8 cellular contexts compared by ENCODE assay signal in the genomic region with DNA sequence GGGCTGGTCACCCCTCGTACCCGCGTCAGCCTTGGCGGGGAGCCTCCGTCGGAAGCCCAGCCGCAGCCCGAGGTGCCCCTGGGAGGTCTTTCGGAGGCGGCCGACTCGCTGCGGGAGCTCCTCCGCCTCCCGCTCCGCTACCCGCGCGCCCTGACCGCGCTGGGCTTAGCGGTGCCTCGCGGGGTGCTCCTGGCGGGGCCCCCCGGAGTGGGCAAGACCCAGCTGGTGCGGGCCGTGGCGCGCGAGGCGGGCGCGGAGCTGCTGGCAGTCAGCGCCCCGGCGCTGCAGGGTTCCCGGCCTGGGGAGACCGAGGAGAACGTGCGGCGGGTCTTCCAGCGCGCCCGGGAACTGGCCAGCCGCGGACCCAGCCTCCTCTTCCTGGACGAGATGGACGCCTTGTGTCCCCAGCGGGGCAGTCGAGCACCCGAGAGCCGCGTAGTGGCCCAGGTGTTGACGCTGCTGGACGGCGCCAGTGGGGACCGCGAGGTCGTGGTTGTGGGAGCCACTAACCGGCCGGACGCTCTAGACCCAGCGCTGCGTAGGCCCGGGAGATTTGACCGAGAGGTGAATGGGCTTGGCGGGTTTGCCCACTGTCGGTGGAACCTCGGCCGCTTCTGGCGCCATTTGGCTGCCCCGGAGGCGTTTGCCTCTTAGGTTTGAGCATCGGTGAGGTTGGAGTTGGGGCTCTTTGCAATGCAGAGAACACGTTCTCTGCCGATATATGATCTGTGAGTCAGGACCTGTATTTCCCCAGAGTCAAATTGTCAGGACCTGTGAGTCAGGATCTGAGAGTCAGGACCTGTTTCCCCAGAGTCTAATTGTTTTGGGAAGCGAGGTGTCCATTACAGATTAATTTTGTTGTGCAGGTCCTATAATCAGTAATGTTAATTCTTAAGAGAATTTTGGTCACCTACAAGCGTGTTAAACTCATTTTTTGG. TPM values are rescaled to one million over a fixed set of nuclear protein-coding genes. Genes with fewer than 3 reads are reported as not detected.
DNase-seq lines count a peak whose midpoint lies in the region; ATAC-seq and TF ChIP-seq lines count a peak whose summit lies in the region.

No MANE protein-coding gene starts in this region.

- POLR2A ChIA-PET in WTC11 (lab: Charles Lee), result interaction anchor here (0.9 to 1.7 kb wide), 6 partner anchors 19 to 240 kb away, joined by 3 to 7 read pairs (median 5); a partner anchor contains a TSS

- CTCF ChIA-PET in WTC11 (lab: Charles Lee), result interaction anchor here (0.7 to 5.2 kb wide), 11 partner anchors 10 to 285 kb away, joined by 3 to 48 read pairs (median 6); a partner anchor contains a TSS

- peaks cover 24% of the 10 kb centered on the region for H3K36me3 Mint-ChIP-seq in WTC11
- H3K36me3 Mint-ChIP-seq in stimulated activated effector memory CD8-positive, alpha-beta T cell treated with anti-CD3 and anti-CD28 coated beads, Interleukin-12 subunit alpha, Interleukin-12 subunit beta, amount 100 ng/mL, for 72 hours, result peaks cover 42% of the 10 kb centered on the region

- in situ Hi-C loops in Caki2 (cut with HindIII; ENCODE audit: low pct_unique_long_range_greater_than_20kb, low sequenced_read_pairs), result no loop called here

- intact Hi-C loops in dorsolateral prefrontal cortex (cut with DNase I), result loop anchor here (1.0 to 10.0 kb wide), 6 partner anchors 52 to 236 kb away; a partner anchor contains a TSS

- H3K9me3 Mint-ChIP-seq in WTC11, result no peaks in the 10 kb centered on the region
- H3K9me3 Mint-ChIP-seq in stimulated activated effector memory CD8-positive, alpha-beta T cell treated with anti-CD3 and anti-CD28 coated beads, Interleukin-12 subunit alpha, Interleukin-12 subunit beta, amount 100 ng/mL, for 72 hours, result no peaks in the 10 kb centered on the region

- TF ChIP-seq CTCF in WTC11 (IDR thresholded peaks at IDR 0.05) (no peak), dorsolateral prefrontal cortex (IDR thresholded peaks at IDR 0.05 in 54 of 56, conservative IDR thresholded peaks at IDR 0.05 in 2 of 56; ENCODE audit: low read depth in 1 of 56, partially characterized antibody in 56 of 56) (no peak)

- H3K27me3 ChIP-seq in dorsolateral prefrontal cortex, result no peaks in the 10 kb centered on the region

- peak; percentile 22 for ATAC-seq in GM21423 (IDR thresholded peaks at IDR 0.05; ENCODE audit: unreplicated experiment)
- no peak for ATAC-seq in WTC11
- ATAC-seq in stimulated activated effector memory CD8-positive, alpha-beta T cell treated with anti-CD3 and anti-CD28 coated beads, Interleukin-12 subunit alpha, Interleukin-12 subunit beta, amount 100 ng/mL, for 72 hours, result peak; percentile 31

- peak overlapping the region; percentile 60 to 99 (median 93) for H3K4me3 ChIP-seq in dorsolateral prefrontal cortex

- H3K27ac Mint-ChIP-seq in WTC11, result no peak overlapping the region
- peak overlapping the region; percentile 95 for H3K27ac Mint-ChIP-seq in stimulated activated effector memory CD8-positive, alpha-beta T cell treated with anti-CD3 and anti-CD28 coated beads, Interleukin-12 subunit alpha, Interleukin-12 subunit beta, amount 100 ng/mL, for 72 hours

- peak overlapping the region; percentile 95 for H3K4me3 Mint-ChIP-seq in WTC11
- H3K4me3 Mint-ChIP-seq in stimulated activated effector memory CD8-positive, alpha-beta T cell treated with anti-CD3 and anti-CD28 coated beads, Interleukin-12 subunit alpha, Interleukin-12 subunit beta, amount 100 ng/mL, for 72 hours, result peak overlapping the region; percentile 86

- peak; percentile 35 for DNase-seq in Caki2 (ENCODE audit: low read depth)
- peak; percentile 39 for DNase-seq in HT1080 (ENCODE audit: low read depth)
- DNase-seq in WTC11 (ENCODE audit: low spot score), result peak; percentile 34
- DNase-seq in dorsolateral prefrontal cortex, result peak in 5 of 10 donors; percentile 12 to 48 (median 34)
- peak; percentile 58 to 63 for DNase-seq in lung microvascular endothelial cell (ENCODE audit: low read depth in 2 of 2)
- peak; percentile 35 to 66 for DNase-seq in stimulated activated effector memory CD8-positive, alpha-beta T cell treated with anti-CD3 and anti-CD28 coated beads, Interleukin-12 subunit alpha, Interleukin-12 subunit beta, amount 100 ng/mL, for 72 hours (ENCODE audit: low spot score in 2 of 2)
- no peak for DNase-seq in GF-D8 (lab: John Stamatoyannopoulos, UW)

- H3K27me3 Mint-ChIP-seq in WTC11 (ENCODE audit: low read depth), result peaks cover 4% of the 10 kb centered on the region; the same call in 1 of the 2 replicates

- H3K27ac ChIP-seq in dorsolateral prefrontal cortex, result peak overlapping the region in 53 of 59 donors; percentile 78 to 98 (median 94)

- peaks cover 18% of the 10 kb centered on the region for H3K4me1 Mint-ChIP-seq in WTC11
- H3K4me1 Mint-ChIP-seq in stimulated activated effector memory CD8-positive, alpha-beta T cell treated with anti-CD3 and anti-CD28 coated beads, Interleukin-12 subunit alpha, Interleukin-12 subunit beta, amount 100 ng/mL, for 72 hours, result peaks cover 19% of the 10 kb centered on the region

TF ChIP-seq in WTC11, 78 proteins besides CTCF, POLR2A, EP300 and RAD21 (continues in another document):
- TF ChIP-seq ZNF317 (CRISPR knock-in tag; IDR thresholded peaks at IDR 0.05; ENCODE audit: borderline replicate concordance, low read depth) (no peak), TP53 (CRISPR knock-in tag; IDR thresholded peaks at IDR 0.05) (no peak), SMAD4 (CRISPR knock-in tag; IDR thresholded peaks at IDR 0.05) (no peak), KAT7 (CRISPR knock-in tag; IDR thresholded peaks at IDR 0.05; ENCODE audit: borderline replicate concordance) (0 out of 2 replicates have a peak, but pooled peaks have one; percentile 15), ZBTB21 (CRISPR knock-in tag; IDR thresholded peaks at IDR 0.05; ENCODE audit: borderline replicate concordance) (no peak), CREB1 (CRISPR knock-in tag; IDR thresholded peaks at IDR 0.05) (0 out of 2 replicates have a peak, but pooled peaks have one; percentile 5), MXD4 (CRISPR knock-in tag; IDR thresholded peaks at IDR 0.05; ENCODE audit: borderline replicate concordance) (no peak), ZNF416 (CRISPR knock-in tag; IDR thresholded peaks at IDR 0.05) (no peak)
- TF ChIP-seq, protein P1, sequence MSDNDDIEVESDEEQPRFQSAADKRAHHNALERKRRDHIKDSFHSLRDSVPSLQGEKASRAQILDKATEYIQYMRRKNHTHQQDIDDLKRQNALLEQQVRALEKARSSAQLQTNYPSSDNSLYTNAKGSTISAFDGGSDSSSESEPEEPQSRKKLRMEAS (CRISPR knock-in tag; IDR thresholded peaks at IDR 0.05), result 0 out of 2 replicates have a peak, but pooled peaks have one; percentile 35
- TF ChIP-seq, protein P2, sequence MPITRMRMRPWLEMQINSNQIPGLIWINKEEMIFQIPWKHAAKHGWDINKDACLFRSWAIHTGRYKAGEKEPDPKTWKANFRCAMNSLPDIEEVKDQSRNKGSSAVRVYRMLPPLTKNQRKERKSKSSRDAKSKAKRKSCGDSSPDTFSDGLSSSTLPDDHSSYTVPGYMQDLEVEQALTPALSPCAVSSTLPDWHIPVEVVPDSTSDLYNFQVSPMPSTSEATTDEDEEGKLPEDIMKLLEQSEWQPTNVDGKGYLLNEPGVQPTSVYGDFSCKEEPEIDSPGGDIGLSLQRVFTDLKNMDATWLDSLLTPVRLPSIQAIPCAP (CRISPR knock-in tag; IDR thresholded peaks at IDR 0.05), result no peak
- TF ChIP-seq, protein P3, sequence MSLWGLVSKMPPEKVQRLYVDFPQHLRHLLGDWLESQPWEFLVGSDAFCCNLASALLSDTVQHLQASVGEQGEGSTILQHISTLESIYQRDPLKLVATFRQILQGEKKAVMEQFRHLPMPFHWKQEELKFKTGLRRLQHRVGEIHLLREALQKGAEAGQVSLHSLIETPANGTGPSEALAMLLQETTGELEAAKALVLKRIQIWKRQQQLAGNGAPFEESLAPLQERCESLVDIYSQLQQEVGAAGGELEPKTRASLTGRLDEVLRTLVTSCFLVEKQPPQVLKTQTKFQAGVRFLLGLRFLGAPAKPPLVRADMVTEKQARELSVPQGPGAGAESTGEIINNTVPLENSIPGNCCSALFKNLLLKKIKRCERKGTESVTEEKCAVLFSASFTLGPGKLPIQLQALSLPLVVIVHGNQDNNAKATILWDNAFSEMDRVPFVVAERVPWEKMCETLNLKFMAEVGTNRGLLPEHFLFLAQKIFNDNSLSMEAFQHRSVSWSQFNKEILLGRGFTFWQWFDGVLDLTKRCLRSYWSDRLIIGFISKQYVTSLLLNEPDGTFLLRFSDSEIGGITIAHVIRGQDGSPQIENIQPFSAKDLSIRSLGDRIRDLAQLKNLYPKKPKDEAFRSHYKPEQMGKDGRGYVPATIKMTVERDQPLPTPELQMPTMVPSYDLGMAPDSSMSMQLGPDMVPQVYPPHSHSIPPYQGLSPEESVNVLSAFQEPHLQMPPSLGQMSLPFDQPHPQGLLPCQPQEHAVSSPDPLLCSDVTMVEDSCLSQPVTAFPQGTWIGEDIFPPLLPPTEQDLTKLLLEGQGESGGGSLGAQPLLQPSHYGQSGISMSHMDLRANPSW (CRISPR knock-in tag; conservative IDR thresholded peaks at IDR 0.05; ENCODE audit: low read depth), result no peak
- TF ChIP-seq, protein P4, sequence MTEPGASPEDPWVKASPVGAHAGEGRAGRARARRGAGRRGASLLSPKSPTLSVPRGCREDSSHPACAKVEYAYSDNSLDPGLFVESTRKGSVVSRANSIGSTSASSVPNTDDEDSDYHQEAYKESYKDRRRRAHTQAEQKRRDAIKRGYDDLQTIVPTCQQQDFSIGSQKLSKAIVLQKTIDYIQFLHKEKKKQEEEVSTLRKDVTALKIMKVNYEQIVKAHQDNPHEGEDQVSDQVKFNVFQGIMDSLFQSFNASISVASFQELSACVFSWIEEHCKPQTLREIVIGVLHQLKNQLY (CRISPR knock-in tag; IDR thresholded peaks at IDR 0.05), result no peak
- TF ChIP-seq, protein P5, sequence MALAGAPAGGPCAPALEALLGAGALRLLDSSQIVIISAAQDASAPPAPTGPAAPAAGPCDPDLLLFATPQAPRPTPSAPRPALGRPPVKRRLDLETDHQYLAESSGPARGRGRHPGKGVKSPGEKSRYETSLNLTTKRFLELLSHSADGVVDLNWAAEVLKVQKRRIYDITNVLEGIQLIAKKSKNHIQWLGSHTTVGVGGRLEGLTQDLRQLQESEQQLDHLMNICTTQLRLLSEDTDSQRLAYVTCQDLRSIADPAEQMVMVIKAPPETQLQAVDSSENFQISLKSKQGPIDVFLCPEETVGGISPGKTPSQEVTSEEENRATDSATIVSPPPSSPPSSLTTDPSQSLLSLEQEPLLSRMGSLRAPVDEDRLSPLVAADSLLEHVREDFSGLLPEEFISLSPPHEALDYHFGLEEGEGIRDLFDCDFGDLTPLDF (CRISPR knock-in tag; IDR thresholded peaks at IDR 0.05), result 0 out of 2 replicates have a peak, but pooled peaks have one; percentile 38

RNA-seq across cellular contexts. Expression of a gene that starts 24.9 kb away (rescaled TPM):
- 7.6 and 22.0 TPM in 2 replicates for total RNA-seq in Caki2 (2014; rRNA removed; shearing (Covaris generic); ENCODE audit: low replicate concordance)
- total RNA-seq in HT1080 (2014; rRNA removed; shearing (Covaris generic)), result not detected in 2 replicates
- 0.17 and 0.34 TPM in 2 replicates for polyA plus RNA-seq in HT1080 (2015; cell fraction: cytosol; rRNA removed)
- 0.38 and 0.41 TPM in 2 replicates for polyA plus RNA-seq in HT1080 (2015; cell fraction: nucleus; rRNA removed)
- 10.1 to 18.0 TPM (median 17.0 TPM) in 3 replicates for total RNA-seq in WTC11 (2021)
- total RNA-seq in dorsolateral prefrontal cortex, result 100 to 1,000 TPM; 103 to 309 (median 166) TPM
- total RNA-seq in lung microvascular endothelial cell, result 0.20 and 0.44 TPM in 2 replicates
